8 cellular contexts compared by ENCODE assay signal in the genomic region with DNA sequence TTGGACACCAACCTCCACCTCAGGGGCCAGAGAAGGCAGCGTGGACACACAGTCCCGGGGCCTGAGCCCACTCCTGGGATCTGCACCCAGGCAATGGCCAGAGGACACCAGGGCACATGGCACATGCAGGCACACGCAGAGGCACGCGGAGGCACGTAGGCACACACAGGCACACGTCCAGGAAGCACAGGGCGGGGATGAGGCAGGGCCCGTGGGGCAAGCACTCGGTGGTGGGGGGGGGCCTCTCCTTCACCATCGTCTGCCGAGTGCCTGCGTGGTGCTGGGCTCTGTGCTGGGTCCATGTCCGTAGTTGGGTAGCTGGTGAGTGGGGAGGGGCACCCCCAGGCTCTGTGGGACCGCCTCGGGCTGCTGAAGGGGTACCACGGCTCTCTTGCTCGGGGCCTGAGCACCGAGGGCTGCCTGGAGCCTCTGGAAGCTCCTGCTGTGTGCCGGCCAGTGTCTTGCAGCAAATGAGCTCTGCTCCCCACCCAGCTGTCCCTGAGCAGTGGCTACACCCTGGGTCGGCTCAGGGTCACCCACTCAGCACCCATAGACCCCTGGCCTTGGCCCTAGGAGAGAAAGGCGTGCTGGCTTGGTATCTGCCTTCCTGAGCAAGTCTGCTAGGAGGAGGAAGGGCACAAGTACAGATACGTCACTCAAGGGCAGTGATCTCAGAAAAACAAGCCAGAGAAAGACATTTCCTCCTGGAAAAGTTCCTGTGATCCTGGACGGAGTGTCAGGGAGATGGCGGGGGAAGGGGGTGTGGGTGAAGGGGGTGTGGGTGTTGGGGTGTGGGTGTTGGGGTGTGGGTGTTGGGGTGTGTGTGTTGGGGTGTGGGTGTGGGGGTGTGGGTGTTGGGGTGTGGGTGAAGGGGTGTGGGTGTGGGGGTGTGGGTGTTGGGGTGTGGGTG. TPM values are rescaled to one million over a fixed set of nuclear protein-coding genes. Genes with fewer than 3 reads are reported as not detected.
DNase-seq lines count a peak whose midpoint lies in the region; ATAC-seq, FAIRE-seq and TF ChIP-seq lines count a peak whose summit lies in the region.

No MANE protein-coding gene starts in this region.

- no peak overlapping the region for H4K5ac ChIP-seq in H1 (ENCODE audit: insufficient read length, low read depth, low read length)

- BruUV-seq in Calu3 (replicated peaks; lab: Mats Ljungman, UMichigan), result no TSS peak

- no peak overlapping the region for H2BK120ac ChIP-seq in H1 (replicated peaks; ENCODE audit: low read depth, low read length)

- H2BK20ac ChIP-seq in H1 (ENCODE audit: low read length), result no peak overlapping the region

- peaks cover 5% of the 10 kb centered on the region; the same call in 1 of the 2 replicates for H3K79me1 ChIP-seq in H1 (ENCODE audit: low read depth, low read length)

- no peak overlapping the region for H3K4ac ChIP-seq in H1 (replicated peaks; ENCODE audit: insufficient read length, low read depth, low read length)

- no peak overlapping the region for H3K4me3 ChIP-seq in H1 (ENCODE audit: extremely low read depth in 1 of 4, insufficient read depth in 2 of 4, low read depth in 3 of 4, low read length in 4 of 4)

- no peak overlapping the region for H2AFZ ChIP-seq in H1 (ENCODE audit: low read length)

- H3K23me2 ChIP-seq in H1 (ENCODE audit: low read depth, low read length), result peaks cover 6% of the 10 kb centered on the region; the same call in 1 of the 2 replicates

- no peak overlapping the region for H3K23ac ChIP-seq in H1 (ENCODE audit: insufficient read length)

- no peak overlapping the region for H3K56ac ChIP-seq in H1 (replicated peaks; ENCODE audit: insufficient read length, low read depth, low read length)

- H3K4me1 Mint-ChIP-seq in Calu3 (ENCODE audit: low read depth, unreplicated experiment), result no peaks in the 10 kb centered on the region
- H3K4me1 Mint-ChIP-seq in nephron, result peaks cover 60% of the 10 kb centered on the region

- no peak overlapping the region for H2AK5ac ChIP-seq in H1 (ENCODE audit: low read depth, low read length)

- no peak overlapping the region for H3K9ac ChIP-seq in H1 (replicated peaks in 1 of 4; ENCODE audit: extremely low read depth in 1 of 4, low read depth in 3 of 4, low read length in 3 of 4)

- no peak overlapping the region; the same call in 1 of the 2 replicates for H3K18ac ChIP-seq in H1 (ENCODE audit: extremely low read depth, low read length)

- no peaks in the 10 kb centered on the region for H3K27me3 ChIP-seq in H1 (replicated peaks in 1 of 4; ENCODE audit: control insufficient read depth in 3 of 4, extremely low read depth in 1 of 4, insufficient read depth in 3 of 4, low read length in 3 of 4)

- H4K20me1 ChIP-seq in H1 (replicated peaks in 1 of 2; ENCODE audit: control insufficient read depth in 1 of 2, insufficient read depth in 2 of 2, low read length in 2 of 2), result peaks cover 2% of the 10 kb centered on the region in 2 experiments

- intact Hi-C loops in Calu3 (cut with micrococcal nuclease; ENCODE audit: unreplicated experiment), result no loop called here

- no peak overlapping the region for H4K8ac ChIP-seq in H1 (ENCODE audit: extremely low read depth, insufficient read depth, low read length)

- H3K36me3 Mint-ChIP-seq in Calu3 (ENCODE audit: insufficient read depth, unreplicated experiment) (peaks cover 4% of the 10 kb centered on the region), nephron (ENCODE audit: low read depth) (no peaks in the 10 kb centered on the region)

- TF ChIP-seq CTCF in Calu3 (IDR thresholded peaks at IDR 0.05; ENCODE audit: unreplicated experiment) (no peak), H1 (IDR thresholded peaks at IDR 0.05; ENCODE audit: control extremely low read depth in 1 of 3, insufficient read depth in 1 of 3, low read depth in 1 of 3, low read length in 3 of 3) (no peak), nephron (IDR thresholded peaks at IDR 0.05; ENCODE audit: unreplicated experiment in 3 of 3) (no peak)

- no peak overlapping the region for H3K27ac ChIP-seq in H1 (ENCODE audit: low read depth, low read length)

- FAIRE-seq in H1 (lab: Jason Lieb, UNC), result no peak

- H3K14ac ChIP-seq in H1 (ENCODE audit: insufficient read length), result no peak overlapping the region

- H3K79me2 ChIP-seq in H1 (ENCODE audit: control insufficient read depth in 1 of 2, insufficient read depth in 2 of 2, low read length in 2 of 2), result no peaks in the 10 kb centered on the region

- TF ChIP-seq EP300 in H1 (IDR thresholded peaks at IDR 0.05; ENCODE audit: borderline replicate concordance in 1 of 2, low read depth in 2 of 2, low read length in 2 of 2), result no peak

- TF ChIP-seq RAD21 in H1 (IDR thresholded peaks at IDR 0.05 in 1 of 2, conservative IDR thresholded peaks at IDR 0.05 in 1 of 2; ENCODE audit: low read depth in 2 of 2, low read length in 2 of 2), result no peak

- no peak overlapping the region for H2BK15ac ChIP-seq in H1 (ENCODE audit: low read length)

- peaks cover 0 to 12% (median 5%) of the 10 kb centered on the region in 4 experiments; a peak in 3 of 7 replicates for H3K4me1 ChIP-seq in H1 (replicated peaks in 1 of 4; ENCODE audit: control insufficient read depth in 3 of 4, insufficient read depth in 4 of 4, low read length in 3 of 4)

- ATAC-seq in HG02759 (IDR thresholded peaks at IDR 0.05; ENCODE audit: unreplicated experiment) (no peak), GM18505 (IDR thresholded peaks at IDR 0.05; ENCODE audit: unreplicated experiment) (no peak)

- no peaks in the 10 kb centered on the region for H3K36me3 ChIP-seq in H1 (ENCODE audit: control insufficient read depth in 2 of 4, insufficient read depth in 4 of 4, low read length in 3 of 4)

- H3K4me3 Mint-ChIP-seq in Calu3 (ENCODE audit: low read depth, unreplicated experiment) (no peak overlapping the region), nephron (peak overlapping the region; percentile 16 to 40 (median 32))

- no peak for TF ChIP-seq POLR2A in H1 (IDR thresholded peaks at IDR 0.05; ENCODE audit: control extremely low read depth in 1 of 2, low read depth in 2 of 2, low read length in 2 of 2)
- TF ChIP-seq POLR2A in GM18505 (IDR thresholded peaks at IDR 0.05; ENCODE audit: borderline replicate concordance, extremely low read depth, insufficient read depth, insufficient read length), result no peak

- CTCF ChIA-PET in Calu3 (lab: Charles Lee) (no interaction called here), H1 (lab: Charles Lee; ENCODE audit: partially characterized antibody) (interaction anchor here (0.7 kb wide), 1 partner anchor 8 kb away, joined by 5 read pairs; no protein-coding TSS in a partner anchor)

- peak overlapping the region; percentile 42 for H3K27ac Mint-ChIP-seq in Calu3 (ENCODE audit: unreplicated experiment)
- peak overlapping the region; percentile 82 to 92 (median 91) for H3K27ac Mint-ChIP-seq in nephron

- POLR2A ChIA-PET in H1 (lab: Charles Lee; ENCODE audit: partially characterized antibody), result interaction anchor here (1.5 kb wide), 1 partner anchor 194 kb away, joined by 4 read pairs; a partner anchor contains a TSS

- peak overlapping the region; percentile 52; the same call in 1 of the 2 replicates for H2BK5ac ChIP-seq in H1 (ENCODE audit: low read depth, low read length)

- H3K27me3 Mint-ChIP-seq in Calu3 (ENCODE audit: unreplicated experiment) (no peaks in the 10 kb centered on the region), nephron (ENCODE audit: low read depth) (peaks cover 15% of the 10 kb centered on the region)

- H3K9me3 Mint-ChIP-seq in Calu3 (ENCODE audit: low read depth, unreplicated experiment), result no peaks in the 10 kb centered on the region
- no peaks in the 10 kb centered on the region for H3K9me3 Mint-ChIP-seq in nephron

- WGBS in H1 (ENCODE audit: extremely low coverage in 1 of 2, insufficient coverage in 1 of 2, insufficient read length in 1 of 2, insufficient replicate concordance in 2 of 2, low coverage in 1 of 2, low lambda C conversion rate in 2 of 2, missing lambda C conversion rate in 1 of 2), 2 experiments, result 85% methylated on average over 19 of the region's 25 CpGs; no CpG with 5 or more reads in 1 of the 2 experiments

- H3K9me3 ChIP-seq in H1 (ENCODE audit: insufficient read depth in 2 of 2, low read depth in 1 of 2, low read length in 1 of 2), result no peaks in the 10 kb centered on the region

- no peak overlapping the region for H4K91ac ChIP-seq in H1 (replicated peaks; ENCODE audit: insufficient read length, low read length)

- no peak overlapping the region for H3K4me2 ChIP-seq in H1 (ENCODE audit: insufficient read depth in 1 of 2, low read depth in 2 of 2, low read length in 2 of 2)

- no peak overlapping the region for H2BK12ac ChIP-seq in H1 (ENCODE audit: low read depth, low read length)

- DNase-seq in Calu3 (no peak), SK-N-DZ (ENCODE audit: low spot score) (peak; percentile 57), H1 (ENCODE audit: low read depth in 1 of 2, low spot score in 2 of 2) (peak in 1 of 2 experiments; percentile 50), C1 segment of cervical spinal cord (lab: John Stamatoyannopoulos, UW) (no peak)
- no peak for DNase-seq in stimulated activated CD4-positive, alpha-beta T cell treated with anti-CD3 and anti-CD28 coated beads, Interleukin-4, amount 100 ng/mL, for 24 hours

RNA-seq across cellular contexts. Expression of a gene that starts 26.5 kb away (rescaled TPM):
- total RNA-seq in Calu3 (2022), result not detected in 2 replicates
- 8.1 and 9.9 TPM in 2 replicates for polyA plus RNA-seq in SK-N-DZ (2014; cell fraction: cytosol; rRNA removed)
- 55.7 and 73.8 TPM in 2 replicates for polyA plus RNA-seq in SK-N-DZ (2014; cell fraction: nucleus; rRNA removed)
- total RNA-seq in H1 (2021; fragmentation: NEBNext Ultra II Directional; extraction: Animal tissue kit (Norgen Biotek cat#: 25700)), result not detected in 2 replicates
- 0.03 TPM in 1 of 2 replicates, not detected in the other for polyA plus RNA-seq in H1 (2011; rRNA removed)
- polyA plus RNA-seq in H1 (2011; cell fraction: cytosol; rRNA removed), result not detected
- polyA plus RNA-seq in H1 (2011; cell fraction: nucleus; rRNA removed), result not detected
- not detected in 4 replicates for polyA plus RNA-seq in H1 (2012, experiment 1 of 2)
- polyA plus RNA-seq in H1 (2012, experiment 2 of 2), result not detected
- not detected for polyA plus RNA-seq in H1 (2013, experiment 1 of 2)
- not detected for polyA plus RNA-seq in H1 (2013, experiment 2 of 2)
- not detected in 2 replicates for polyA minus RNA-seq in H1 (2011; rRNA and poly(A)+ RNA removed)
- polyA minus RNA-seq in H1 (2011; cell fraction: cytosol; rRNA and poly(A)+ RNA removed), result not detected
- not detected for polyA minus RNA-seq in H1 (2011; cell fraction: nucleus; rRNA and poly(A)+ RNA removed)

RNA-seq across cellular contexts. Expression of a gene that starts 37.3 kb away (rescaled TPM):
- total RNA-seq in Calu3 (2022), result not detected in 2 replicates
- polyA plus RNA-seq in SK-N-DZ (2014; cell fraction: cytosol; rRNA removed), result 1.4 and 1.5 TPM in 2 replicates
- polyA plus RNA-seq in SK-N-DZ (2014; cell fraction: nucleus; rRNA removed), result 0.53 and 2.6 TPM in 2 replicates
- 0.48 and 0.73 TPM in 2 replicates for total RNA-seq in H1 (2021; fragmentation: NEBNext Ultra II Directional; extraction: Animal tissue kit (Norgen Biotek cat#: 25700))
- polyA plus RNA-seq in H1 (2011; rRNA removed), result 1.1 and 1.5 TPM in 2 replicates
- 1.1 TPM for polyA plus RNA-seq in H1 (2011; cell fraction: cytosol; rRNA removed)
- polyA plus RNA-seq in H1 (2011; cell fraction: nucleus; rRNA removed), result 1.8 TPM
- polyA plus RNA-seq in H1 (2012, experiment 1 of 2), result 0.37 to 0.80 TPM (median 0.56 TPM) in 4 replicates
- 0.41 TPM for polyA plus RNA-seq in H1 (2012, experiment 2 of 2)
- polyA plus RNA-seq in H1 (2013, experiment 1 of 2), result 1.5 TPM
- polyA plus RNA-seq in H1 (2013, experiment 2 of 2), result 1.5 TPM
- 0.22 and 0.24 TPM in 2 replicates for polyA minus RNA-seq in H1 (2011; rRNA and poly(A)+ RNA removed)
- polyA minus RNA-seq in H1 (2011; cell fraction: cytosol; rRNA and poly(A)+ RNA removed), result 2.5 TPM
- polyA minus RNA-seq in H1 (2011; cell fraction: nucleus; rRNA and poly(A)+ RNA removed), result 0.30 TPM
